In the genomic region with DNA sequence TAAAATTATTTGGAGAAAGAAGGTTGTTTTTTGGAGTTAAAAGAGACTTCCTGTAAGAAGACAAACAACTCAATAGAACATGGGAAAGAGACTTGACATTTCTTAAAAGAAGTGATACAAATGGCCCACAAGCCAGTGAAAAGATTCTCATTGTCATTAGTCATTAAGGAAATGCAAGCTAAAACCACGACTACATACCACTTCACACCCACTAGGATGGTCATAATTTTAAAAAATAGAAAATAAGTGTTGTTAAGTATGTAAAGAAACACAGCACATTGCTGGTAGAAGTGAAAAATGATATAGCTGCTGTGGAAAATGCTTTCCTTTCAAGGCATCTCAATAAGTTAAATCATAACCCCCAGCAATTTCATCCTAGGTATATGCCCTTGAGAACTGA, we compare ENCODE assay signal across 18 cellular contexts. TPM values are rescaled to one million over a fixed set of nuclear protein-coding genes. Genes with fewer than 3 reads are reported as not detected.
DNase-seq lines count a peak whose midpoint lies in the region; ATAC-seq and TF ChIP-seq lines count a peak whose summit lies in the region.
"Had no signal": no experiment of that assay in that cellular context is flagged by ENCODE, and none has a peak within 500 bp of the region (broad histone marks: within the 10 kb centered on the region; RNA-seq: fewer than 3 reads in every experiment).

No MANE protein-coding gene starts in this region.

- POLR2A ChIA-PET in CD8-positive, alpha-beta T cell (lab: Charles Lee): interaction anchor here (0.6 kb wide), 1 partner anchor 28 kb away, joined by 5 read pairs; no protein-coding TSS in a partner anchor

- H3K4me1 Mint-ChIP-seq in CD8-positive, alpha-beta T cell (ENCODE audit: low read depth): peaks cover 16% of the 10 kb centered on the region
- peaks cover 8% of the 10 kb centered on the region for H3K4me1 Mint-ChIP-seq in activated T-helper 17 cell treated with anti-CD3 and anti-CD28 coated beads, Interleukin-2, amount 50 U/mL, for 72 hours
- peaks cover 58 to 78% of the 10 kb centered on the region in 2 donors for H3K4me1 Mint-ChIP-seq in natural killer cell treated with Interleukin-12 subunit alpha and Interleukin-12 subunit beta and Interleukin-15 and Interleukin-18, amount 100 ng/mL, for 72 hours (ENCODE audit: low read depth in 2 of 2)

- H3K27ac Mint-ChIP-seq in CD8-positive, alpha-beta T cell: no peak overlapping the region
- peak overlapping the region; percentile 32 for H3K27ac Mint-ChIP-seq in activated T-helper 17 cell treated with anti-CD3 and anti-CD28 coated beads, Interleukin-2, amount 50 U/mL, for 72 hours
- peak overlapping the region; percentile 87 to 94 for H3K27ac Mint-ChIP-seq in natural killer cell treated with Interleukin-12 subunit alpha and Interleukin-12 subunit beta and Interleukin-15 and Interleukin-18, amount 100 ng/mL, for 72 hours

- H3K4me3 ChIP-seq in CD8-positive, alpha-beta T cell (ENCODE audit: low read depth, low read length): no peak overlapping the region
- H3K4me3 ChIP-seq in HL-60 (replicated peaks; ENCODE audit: insufficient read depth, low read length) (no peak overlapping the region), thyroid gland (replicated peaks in 1 of 3) (no peak overlapping the region)
- H3K4me3 ChIP-seq: colonic mucosa, MG63, SJCRH30, thoracic aorta had no signal

- no peaks in the 10 kb centered on the region for H3K9me3 ChIP-seq in CD8-positive, alpha-beta T cell (ENCODE audit: low read length)
- H3K9me3 ChIP-seq in thyroid gland: no peaks in the 10 kb centered on the region
- H3K9me3 ChIP-seq: colonic mucosa, thoracic aorta had no signal

- no peaks in the 10 kb centered on the region for H3K36me3 ChIP-seq in CD8-positive, alpha-beta T cell (ENCODE audit: insufficient read depth, low read length)
- no peaks in the 10 kb centered on the region for H3K36me3 ChIP-seq in thyroid gland
- H3K36me3 ChIP-seq: colonic mucosa, MG63, SJCRH30, thoracic aorta had no signal

- peak; percentile 33 for ATAC-seq in CD8-positive, alpha-beta T cell
- peak; percentile 59 for ATAC-seq in activated T-helper 17 cell treated with anti-CD3 and anti-CD28 coated beads, Interleukin-2, amount 50 U/mL, for 72 hours (replicated peaks)
- ATAC-seq in natural killer cell treated with Interleukin-12 subunit alpha and Interleukin-12 subunit beta and Interleukin-15 and Interleukin-18, amount 100 ng/mL, for 72 hours: peak; percentile 58 to 66
- ATAC-seq in HG02571 (IDR thresholded peaks at IDR 0.05; ENCODE audit: unreplicated experiment): no peak
- ATAC-seq: esophagus mucosa had no signal

- CTCF ChIA-PET in CD8-positive, alpha-beta T cell (lab: Charles Lee): interaction anchor here (3.2 kb wide), 1 partner anchor 11 kb away, joined by 20 read pairs; no protein-coding TSS in a partner anchor

- no peaks in the 10 kb centered on the region for H3K27me3 ChIP-seq in CD8-positive, alpha-beta T cell (ENCODE audit: insufficient read depth, low read length)
- H3K27me3 ChIP-seq in HL-60 (ENCODE audit: insufficient read depth, poor library complexity, severe bottlenecking) (no peaks in the 10 kb centered on the region), thyroid gland (no peaks in the 10 kb centered on the region)
- H3K27me3 ChIP-seq: colonic mucosa, MG63, SJCRH30 had no signal

- H3K27ac ChIP-seq in CD8-positive, alpha-beta T cell (ENCODE audit: low read depth, low read length): no peak overlapping the region
- H3K27ac ChIP-seq in HL-60 (replicated peaks) (0 out of 2 replicates have a peak overlapping the region, but pooled peaks have one; percentile 2), thyroid gland (no peak overlapping the region)
- H3K27ac ChIP-seq: colonic mucosa, SJCRH30, thoracic aorta had no signal

- H3K9me3 Mint-ChIP-seq in CD8-positive, alpha-beta T cell: peaks cover 3% of the 10 kb centered on the region
- no peaks in the 10 kb centered on the region for H3K9me3 Mint-ChIP-seq in activated T-helper 17 cell treated with anti-CD3 and anti-CD28 coated beads, Interleukin-2, amount 50 U/mL, for 72 hours
- peaks cover 9% of the 10 kb centered on the region for H3K9me3 Mint-ChIP-seq in natural killer cell treated with Interleukin-12 subunit alpha and Interleukin-12 subunit beta and Interleukin-15 and Interleukin-18, amount 100 ng/mL, for 72 hours
- H3K9me3 Mint-ChIP-seq: T-cell had no signal

- peaks cover 18% of the 10 kb centered on the region for H3K4me1 ChIP-seq in CD8-positive, alpha-beta T cell (ENCODE audit: insufficient read depth, low read length)
- no peaks in the 10 kb centered on the region for H3K4me1 ChIP-seq in thyroid gland
- H3K4me1 ChIP-seq: colonic mucosa had no signal

- intact Hi-C loops in CD8-positive, alpha-beta T cell (cut with DNase I, micrococcal nuclease): no loop called here
- intact Hi-C loops in thyroid gland (cut with DNase I): loop anchor here (10.0 kb wide), 1 partner anchor 85 kb away; no protein-coding TSS in a partner anchor

- H3K4me3 Mint-ChIP-seq in CD8-positive, alpha-beta T cell: no peak overlapping the region
- peak overlapping the region; percentile 41 for H3K4me3 Mint-ChIP-seq in activated T-helper 17 cell treated with anti-CD3 and anti-CD28 coated beads, Interleukin-2, amount 50 U/mL, for 72 hours
- H3K4me3 Mint-ChIP-seq in natural killer cell treated with Interleukin-12 subunit alpha and Interleukin-12 subunit beta and Interleukin-15 and Interleukin-18, amount 100 ng/mL, for 72 hours: peak overlapping the region; percentile 67

- H3K27me3 Mint-ChIP-seq in CD8-positive, alpha-beta T cell (ENCODE audit: low read depth): no peaks in the 10 kb centered on the region
- no peaks in the 10 kb centered on the region for H3K27me3 Mint-ChIP-seq in activated T-helper 17 cell treated with anti-CD3 and anti-CD28 coated beads, Interleukin-2, amount 50 U/mL, for 72 hours
- H3K27me3 Mint-ChIP-seq in natural killer cell treated with Interleukin-12 subunit alpha and Interleukin-12 subunit beta and Interleukin-15 and Interleukin-18, amount 100 ng/mL, for 72 hours: no peaks in the 10 kb centered on the region
- H3K27me3 Mint-ChIP-seq: T-cell had no signal

- TF ChIP-seq CTCF in CD8-positive, alpha-beta T cell (IDR thresholded peaks at IDR 0.05): no peak
- TF ChIP-seq CTCF in HL-60 (IDR thresholded peaks at IDR 0.05; ENCODE audit: insufficient read depth, low read length): no peak
- no peak for TF ChIP-seq CTCF in thyroid gland (IDR thresholded peaks at IDR 0.05)

- 76 to 90% methylated on average over 1 of the region's 1 CpG for WGBS in thyroid gland, 2 donors

- DNase-seq in CD8-positive, alpha-beta T cell: no peak
- DNase-seq in HL-60 (ENCODE audit: low read depth in 1 of 2, low spot score in 1 of 2) (no peak), thyroid gland (no peak), T1000 (lab: John Stamatoyannopoulos, UW) (no peak)
- no peak for DNase-seq in natural killer cell treated with Interleukin-12 subunit alpha and Interleukin-12 subunit beta and Interleukin-15 and Interleukin-18, amount 100 ng/mL, for 72 hours (ENCODE audit: low spot score)
- DNase-seq: amniotic stem cell; colonic mucosa; effector memory CD4-positive, alpha-beta T cell; mesenchymal stem cell; MG63; NCI-H146; SJCRH30; stimulated activated naive CD4-positive, alpha-beta T cell had no signal

- no peaks in the 10 kb centered on the region for H3K36me3 Mint-ChIP-seq in CD8-positive, alpha-beta T cell
- no peaks in the 10 kb centered on the region for H3K36me3 Mint-ChIP-seq in activated T-helper 17 cell treated with anti-CD3 and anti-CD28 coated beads, Interleukin-2, amount 50 U/mL, for 72 hours (ENCODE audit: low read depth)
- H3K36me3 Mint-ChIP-seq in natural killer cell treated with Interleukin-12 subunit alpha and Interleukin-12 subunit beta and Interleukin-15 and Interleukin-18, amount 100 ng/mL, for 72 hours: peaks cover 27% of the 10 kb centered on the region
- H3K36me3 Mint-ChIP-seq: T-cell had no signal

- TF ChIP-seq POLR2A in thyroid gland (IDR thresholded peaks at IDR 0.05): no peak

RNA-seq across cellular contexts. Expression of a gene that starts 44.4 kb away (rescaled TPM):
- total RNA-seq in CD8-positive, alpha-beta T cell: 10 to 100 TPM in 1 of 2 experiments, 1 to 10 TPM in 1; 10.0 to 12.6 TPM
- 10 to 100 TPM in 1 of 2 donors, 1 to 10 TPM in 1; 8.4 to 12.1 TPM for total RNA-seq in activated T-helper 17 cell treated with anti-CD3 and anti-CD28 coated beads, Interleukin-2, amount 50 U/mL, for 72 hours
- total RNA-seq in natural killer cell treated with Interleukin-12 subunit alpha and Interleukin-12 subunit beta and Interleukin-15 and Interleukin-18, amount 100 ng/mL, for 72 hours: 10 to 100 TPM; 57.4 to 59.5 TPM
- total RNA-seq in thyroid gland: 10 to 100 TPM; 23.6 to 36.7 (median 29.5) TPM
